ENCODE assay signal across 13 cellular contexts in genomic region chr1:109216662-109217061, GRCh38. TPM values are rescaled to one million over a fixed set of nuclear protein-coding genes. Genes with fewer than 3 reads are reported as not detected.
A peak's percentile ranks its signal among the peaks of the same experiment; 100 is the strongest.
DNase-seq lines count a peak whose midpoint lies in the region; ATAC-seq and TF ChIP-seq lines count a peak whose summit lies in the region.
"Had no signal": no experiment of that assay in that cellular context is flagged by ENCODE, and none has a peak within 500 bp of the region (broad histone marks: within the 10 kb centered on the region; RNA-seq: fewer than 3 reads in every experiment).

No MANE protein-coding gene starts in this region.

- H3K27me3 ChIP-seq in SU-DHL-6 (ENCODE audit: low read length) (no peaks in the 10 kb centered on the region), sigmoid colon (no peaks in the 10 kb centered on the region)
- H3K27me3 ChIP-seq: pancreas, stomach had no signal

- DNase-seq in activated CD4-positive, alpha-beta T cell treated with anti-CD3 and anti-CD28 coated beads, Interleukin-2, amount 10 ng/mL, durations not matched to agents 24 days and 14 days, result no peak
- no peak for DNase-seq in activated CD4-positive, alpha-beta T cell treated with anti-CD3 and anti-CD28 coated beads for 48 hours
- no peak for DNase-seq in effector memory CD8-positive, alpha-beta T cell
- no peak for DNase-seq in sigmoid colon
- no peak for DNase-seq in NOMO-1 treated with DMSO at 0.1 percent for 48 hours (lab: John Stamatoyannopoulos, UW; ENCODE audit: unreplicated experiment)
- DNase-seq: left ventricle myocardium inferior, NCI-H1694, pancreas, stomach had no signal

- H3K4me1 ChIP-seq in sigmoid colon, result peaks cover 0 to 29% (median 25%) of the 10 kb centered on the region in 4 donors

- no peaks in the 10 kb centered on the region for H3K9me3 Mint-ChIP-seq in activated CD4-positive, alpha-beta T cell treated with anti-CD3 and anti-CD28 coated beads, Interleukin-2, amount 10 ng/mL, durations not matched to agents 24 days and 14 days
- no peaks in the 10 kb centered on the region for H3K9me3 Mint-ChIP-seq in effector memory CD8-positive, alpha-beta T cell
- H3K9me3 Mint-ChIP-seq: T-helper 1 cell treated with Interleukin-12 subunit alpha and Interleukin-12 subunit beta and Interleukin-4 antibody, amounts not matched to agents 30 μg/mL and 1 μg/mL, for 36 hours had no signal

- H3K9me3 ChIP-seq in SU-DHL-6 (ENCODE audit: insufficient read depth, low read length), result no peaks in the 10 kb centered on the region
- no peaks in the 10 kb centered on the region for H3K9me3 ChIP-seq in sigmoid colon
- H3K9me3 ChIP-seq: left ventricle myocardium inferior, pancreas, stomach had no signal

- peaks cover 74% of the 10 kb centered on the region for H3K79me2 ChIP-seq in SU-DHL-6 (ENCODE audit: insufficient read depth, low read length)

- no peak overlapping the region for H2AFZ ChIP-seq in SU-DHL-6 (ENCODE audit: low read depth, low read length, severe bottlenecking)

- intact Hi-C loops in activated CD4-positive, alpha-beta T cell treated with anti-CD3 and anti-CD28 coated beads, Interleukin-2, amount 10 ng/mL, durations not matched to agents 24 days and 14 days (cut with micrococcal nuclease), result no loop called here
- intact Hi-C loops in sigmoid colon (cut with DNase I), result no loop called here

- WGBS in sigmoid colon, 2 donors, result 63 to 79% methylated on average over 4 of the region's 4 CpGs

- H3K27ac ChIP-seq in SU-DHL-6 (ENCODE audit: low read depth, low read length) (no peak overlapping the region), sigmoid colon (peak overlapping the region in 3 of 4 donors; percentile 3 to 90 (median 27))
- H3K27ac ChIP-seq: left ventricle myocardium inferior had no signal

- peak overlapping the region; percentile 99 for H3K4me3 Mint-ChIP-seq in activated CD4-positive, alpha-beta T cell treated with anti-CD3 and anti-CD28 coated beads, Interleukin-2, amount 10 ng/mL, durations not matched to agents 24 days and 14 days
- peak overlapping the region; percentile 54 to 100 for H3K4me3 Mint-ChIP-seq in effector memory CD8-positive, alpha-beta T cell

- no peak for TF ChIP-seq EP300 in sigmoid colon (IDR thresholded peaks at IDR 0.05)

- H3K27me3 Mint-ChIP-seq in activated CD4-positive, alpha-beta T cell treated with anti-CD3 and anti-CD28 coated beads, Interleukin-2, amount 10 ng/mL, durations not matched to agents 24 days and 14 days, result no peaks in the 10 kb centered on the region
- no peaks in the 10 kb centered on the region for H3K27me3 Mint-ChIP-seq in effector memory CD8-positive, alpha-beta T cell

- peak overlapping the region; percentile 37 for H3K27ac Mint-ChIP-seq in activated CD4-positive, alpha-beta T cell treated with anti-CD3 and anti-CD28 coated beads, Interleukin-2, amount 10 ng/mL, durations not matched to agents 24 days and 14 days
- H3K27ac Mint-ChIP-seq in effector memory CD8-positive, alpha-beta T cell, result peak overlapping the region in 1 of 2 donors; percentile 66

- ATAC-seq in effector memory CD8-positive, alpha-beta T cell (replicated peaks), result no peak
- no peak for ATAC-seq in GM19328 (IDR thresholded peaks at IDR 0.05; ENCODE audit: unreplicated experiment)
- no peak for ATAC-seq in HG03342 (IDR thresholded peaks at IDR 0.05; ENCODE audit: unreplicated experiment)
- ATAC-seq: pancreas had no signal

- no peak overlapping the region for H3K9ac ChIP-seq in SU-DHL-6 (ENCODE audit: low read length)

- peaks cover 50% of the 10 kb centered on the region for H3K36me3 Mint-ChIP-seq in activated CD4-positive, alpha-beta T cell treated with anti-CD3 and anti-CD28 coated beads, Interleukin-2, amount 10 ng/mL, durations not matched to agents 24 days and 14 days (ENCODE audit: low read depth)
- H3K36me3 Mint-ChIP-seq in effector memory CD8-positive, alpha-beta T cell (ENCODE audit: insufficient read depth), result peaks cover 31% of the 10 kb centered on the region

- no peak for TF ChIP-seq POLR2A in sigmoid colon (IDR thresholded peaks at IDR 0.05)

- no peaks in the 10 kb centered on the region for H4K20me1 ChIP-seq in SU-DHL-6 (ENCODE audit: low read depth, low read length)

- no peaks in the 10 kb centered on the region for H3F3A ChIP-seq in SU-DHL-6 (ENCODE audit: insufficient read depth)

- H3K4me3 ChIP-seq in SU-DHL-6 (ENCODE audit: insufficient read depth, low read length, poor library complexity, severe bottlenecking), result no peak overlapping the region
- H3K4me3 ChIP-seq in sigmoid colon, result no peak overlapping the region
- H3K4me3 ChIP-seq: pancreas, stomach had no signal

- peaks cover 16% of the 10 kb centered on the region for H3K36me3 ChIP-seq in SU-DHL-6 (ENCODE audit: low read length)
- no peaks in the 10 kb centered on the region for H3K36me3 ChIP-seq in sigmoid colon

- H3K9me2 ChIP-seq in SU-DHL-6 (replicated peaks; ENCODE audit: insufficient read depth, low read length), result no peaks in the 10 kb centered on the region

- H3K4me1 Mint-ChIP-seq in activated CD4-positive, alpha-beta T cell treated with anti-CD3 and anti-CD28 coated beads, Interleukin-2, amount 10 ng/mL, durations not matched to agents 24 days and 14 days, result peaks cover 27% of the 10 kb centered on the region
- peaks cover 36 to 47% of the 10 kb centered on the region in 2 donors for H3K4me1 Mint-ChIP-seq in effector memory CD8-positive, alpha-beta T cell (ENCODE audit: low read depth in 2 of 2)

- H3K4me2 ChIP-seq in SU-DHL-6 (ENCODE audit: low read depth, low read length, poor library complexity, severe bottlenecking), result peak overlapping the region; percentile 81

- TF ChIP-seq CTCF in SU-DHL-6 (IDR thresholded peaks at IDR 0.05; ENCODE audit: insufficient read depth, low read length, poor library complexity, severe bottlenecking), result no peak
- no peak for TF ChIP-seq CTCF in sigmoid colon (IDR thresholded peaks at IDR 0.05)

RNA-seq across cellular contexts. Expression of gene SARS1, which starts 2.9 kb away (rescaled TPM):
- 141 and 150 TPM in 2 replicates for total RNA-seq in activated CD4-positive, alpha-beta T cell treated with anti-CD3 and anti-CD28 coated beads, Interleukin-2, amount 10 ng/mL, durations not matched to agents 24 days and 14 days
- total RNA-seq in sigmoid colon, result 100 to 1,000 TPM; 106 to 160 (median 148) TPM
- 100 to 1,000 TPM; 100 to 135 (median 108) TPM for polyA plus RNA-seq in sigmoid colon

RNA-seq across cellular contexts. Expression of gene CELSR2, which starts 32.7 kb away (rescaled TPM):
- 3.8 and 4.1 TPM in 2 replicates for total RNA-seq in activated CD4-positive, alpha-beta T cell treated with anti-CD3 and anti-CD28 coated beads, Interleukin-2, amount 10 ng/mL, durations not matched to agents 24 days and 14 days
- total RNA-seq in sigmoid colon, result 10 to 100 TPM in 1 of 4 donors, 1 to 10 TPM in 3; 3.6 to 10.8 (median 5.3) TPM
- polyA plus RNA-seq in sigmoid colon, result 1 to 10 TPM in 1 of 3 donors, under 1 TPM in 2; under 0.01 to 3.3 (median under 0.01) TPM
